In genomic region chr19:47804451-47804850, GRCh38 we compare ENCODE assay signal across 18 cellular contexts. TPM values are rescaled to one million over a fixed set of nuclear protein-coding genes. Genes with fewer than 3 reads are reported as not detected.
A peak's percentile ranks its signal among the peaks of the same experiment; 100 is the strongest.
DNase-seq lines count a peak whose midpoint lies in the region; ATAC-seq, FAIRE-seq and TF ChIP-seq lines count a peak whose summit lies in the region.
"Not testable (repeated sequence)": the region's sequence is repeated elsewhere in the genome, so short reads cannot be mapped to it uniquely, and the experiment has no call there.
"Had no signal": no experiment of that assay in that cellular context is flagged by ENCODE, and none has a peak within 500 bp of the region (broad histone marks: within the 10 kb centered on the region; RNA-seq: fewer than 3 reads in every experiment).

Gene TPRX1, minus strand, starts transcription at chr19:47804551. Its CDS starts 12 bp downstream, at chr19:47804539.

- H3K56ac ChIP-seq in H1 (replicated peaks; ENCODE audit: insufficient read length, low read depth, low read length), result not testable (repeated sequence)

- not testable (repeated sequence) for H3K23me2 ChIP-seq in H1 (ENCODE audit: low read depth, low read length)

- H3K14ac ChIP-seq in H1 (ENCODE audit: insufficient read length); neuronal stem cell (ENCODE audit: low read length); trophoblast cell (ENCODE audit: low read length): not testable (repeated sequence)

- DNase-seq in A549 (ENCODE audit: low read depth in 1 of 2, low spot score in 1 of 2); K562 (ENCODE audit: extremely low read depth in 1 of 4, low spot score in 3 of 4); H1 (ENCODE audit: low read depth in 1 of 2, low spot score in 2 of 2); left lobe of liver (ENCODE audit: low spot score); neuronal stem cell (ENCODE audit: low spot score); trophoblast cell; upper lobe of right lung: not testable (repeated sequence)
- peak; percentile 19 for DNase-seq in NCI-H82 (lab: John Stamatoyannopoulos, UW)

- H3K27me3 ChIP-seq in K562 (ENCODE audit: control insufficient read depth in 2 of 2, insufficient read depth in 2 of 2, low read length in 2 of 2), result peaks cover 12 to 23% of the 10 kb centered on the region in 2 experiments; a peak in 4 of 5 replicates
- not testable (repeated sequence) for H3K27me3 ChIP-seq in H1 (replicated peaks in 1 of 4; ENCODE audit: control insufficient read depth in 3 of 4, extremely low read depth in 1 of 4, insufficient read depth in 3 of 4, low read length in 3 of 4); neuronal stem cell (ENCODE audit: control insufficient read depth in 3 of 3, insufficient read depth in 3 of 3, low read depth in 1 of 3, low read length in 3 of 3); trophoblast cell (ENCODE audit: insufficient read depth, low read length); upper lobe of right lung

- not testable (repeated sequence) for H2BK15ac ChIP-seq in H1 (ENCODE audit: low read length)
- peak within 1 kb of the TSS; percentile 67 for H2BK15ac ChIP-seq in neuronal stem cell (ENCODE audit: low read length)

- not testable (repeated sequence) for H3K4me2 ChIP-seq in A549; K562 (ENCODE audit: insufficient read depth, low read length); H1 (ENCODE audit: insufficient read depth in 1 of 2, low read depth in 2 of 2, low read length in 2 of 2); neuronal stem cell (ENCODE audit: insufficient read depth, low read length, poor library complexity, severe bottlenecking); trophoblast cell (ENCODE audit: low read length)

- not testable (repeated sequence) for TF ChIP-seq CTCF in A549 (IDR thresholded peaks at IDR 0.05); K562 (IDR thresholded peaks at IDR 0.05 in 2 of 3, conservative IDR thresholded peaks at IDR 0.05 in 1 of 3; ENCODE audit: insufficient read depth in 2 of 3, low read depth in 1 of 3, low read length in 3 of 3); H1 (IDR thresholded peaks at IDR 0.05; ENCODE audit: control extremely low read depth in 1 of 3, insufficient read depth in 1 of 3, low read depth in 1 of 3, low read length in 3 of 3); upper lobe of right lung (IDR thresholded peaks at IDR 0.05)

- not testable (repeated sequence) for H3K9ac ChIP-seq in K562 (ENCODE audit: insufficient read depth in 1 of 2, low read depth in 2 of 2, low read length in 2 of 2); H1 (replicated peaks in 1 of 4; ENCODE audit: extremely low read depth in 1 of 4, low read depth in 3 of 4, low read length in 3 of 4); neuronal stem cell (ENCODE audit: low read depth, low read length, poor library complexity); trophoblast cell (ENCODE audit: low read length)

- POLR2A ChIA-PET in A549 (lab: Yijun Ruan, JAX), result interaction anchor here (0.6 kb wide), 1 partner anchor 37 kb away, joined by 9 read pairs; no protein-coding TSS in a partner anchor
- POLR2A ChIA-PET in K562 (lab: Yijun Ruan, JAX); H1 (lab: Charles Lee; ENCODE audit: partially characterized antibody): not testable (repeated sequence)

- H3K4me1 ChIP-seq in A549; K562 (replicated peaks in 1 of 2; ENCODE audit: control insufficient read depth in 2 of 2, insufficient read depth in 2 of 2, low read length in 2 of 2); H1 (replicated peaks in 1 of 4; ENCODE audit: control insufficient read depth in 3 of 4, insufficient read depth in 4 of 4, low read length in 3 of 4); neuronal stem cell (ENCODE audit: control insufficient read depth in 2 of 2, insufficient read depth in 1 of 2, low read depth in 1 of 2, low read length in 2 of 2); trophoblast cell (ENCODE audit: control insufficient read depth in 1 of 2, insufficient read depth in 2 of 2, low read length in 2 of 2); upper lobe of right lung: not testable (repeated sequence)

- not testable (repeated sequence) for H3K4ac ChIP-seq in H1 (replicated peaks; ENCODE audit: insufficient read length, low read depth, low read length); neuronal stem cell (ENCODE audit: low read length); trophoblast cell (ENCODE audit: low read depth, low read length)

- not testable (repeated sequence) for H3K79me1 ChIP-seq in H1 (ENCODE audit: low read depth, low read length); neuronal stem cell (ENCODE audit: low read depth, low read length); trophoblast cell (ENCODE audit: low read length)

- H4K12ac ChIP-seq in trophoblast cell (ENCODE audit: low read depth, low read length), result not testable (repeated sequence)

- 27% methylated on average over 5 of the region's 5 CpGs for WGBS in A549 (ENCODE audit: missing lambda C conversion rate)
- 4% methylated on average over 5 of the region's 5 CpGs for WGBS in K562 (ENCODE audit: insufficient coverage, low coverage, missing lambda C conversion rate)
- 80% methylated on average over 4 of the region's 5 CpGs; no CpG with 5 or more reads in 1 of the 2 experiments for WGBS in H1 (ENCODE audit: extremely low coverage in 1 of 2, insufficient coverage in 1 of 2, insufficient read length in 1 of 2, insufficient replicate concordance in 2 of 2, low coverage in 1 of 2, low lambda C conversion rate in 2 of 2, missing lambda C conversion rate in 1 of 2), 2 experiments
- WGBS in neuronal stem cell (ENCODE audit: extremely low coverage in 2 of 2, insufficient read length in 2 of 2, insufficient replicate concordance in 1 of 2), 2 donors, result no CpG with 5 or more reads among the region's 5 CpGs
- WGBS in trophoblast cell (ENCODE audit: extremely low coverage, insufficient coverage, insufficient read length), result no CpG with 5 or more reads among the region's 5 CpGs

- intact Hi-C loops in K562 (cut with micrococcal nuclease); upper lobe of right lung (cut with DNase I): not testable (repeated sequence)

- H3K23ac ChIP-seq in H1 (ENCODE audit: insufficient read length); neuronal stem cell (ENCODE audit: low read depth, low read length, poor library complexity); trophoblast cell (ENCODE audit: low read length): not testable (repeated sequence)

- not testable (repeated sequence) for TF ChIP-seq POLR2A in A549 (IDR thresholded peaks at IDR 0.05; ENCODE audit: low read length); K562 (conservative IDR thresholded peaks at IDR 0.05); H1 (IDR thresholded peaks at IDR 0.05; ENCODE audit: control extremely low read depth in 1 of 2, low read depth in 2 of 2, low read length in 2 of 2)

- H3K36me3 ChIP-seq in K562 (ENCODE audit: control insufficient read depth, insufficient read depth, low read length); H1 (ENCODE audit: control insufficient read depth in 2 of 4, insufficient read depth in 4 of 4, low read length in 3 of 4); neuronal stem cell (replicated peaks in 1 of 2; ENCODE audit: control insufficient read depth in 2 of 2, insufficient read depth in 2 of 2, low read length in 2 of 2); trophoblast cell (ENCODE audit: control insufficient read depth in 1 of 2, insufficient read depth in 2 of 2, low read length in 2 of 2); upper lobe of right lung: not testable (repeated sequence)

- not testable (repeated sequence) for H2BK5ac ChIP-seq in H1 (ENCODE audit: low read depth, low read length); neuronal stem cell (ENCODE audit: low read length); trophoblast cell (ENCODE audit: low read depth, low read length, poor library complexity)

- H4K5ac ChIP-seq in H1 (ENCODE audit: insufficient read length, low read depth, low read length), result not testable (repeated sequence)

- H2AK5ac ChIP-seq in H1 (ENCODE audit: low read depth, low read length); neuronal stem cell (ENCODE audit: low read depth, low read length); trophoblast cell (ENCODE audit: low read length): not testable (repeated sequence)

- H3K9me3 ChIP-seq in A549; K562 (replicated peaks; ENCODE audit: control insufficient read depth, insufficient read depth, low read depth, low read length); H1 (ENCODE audit: insufficient read depth in 2 of 2, low read depth in 1 of 2, low read length in 1 of 2); neuronal stem cell (replicated peaks in 1 of 2; ENCODE audit: control insufficient read depth in 2 of 2, insufficient read depth in 1 of 2, low read depth in 1 of 2, low read length in 2 of 2); trophoblast cell (ENCODE audit: insufficient read depth, low read depth, low read length); upper lobe of right lung: not testable (repeated sequence)

- not testable (repeated sequence) for H3K4me3 ChIP-seq in A549; K562; H1 (ENCODE audit: extremely low read depth in 1 of 4, insufficient read depth in 2 of 4, low read depth in 3 of 4, low read length in 4 of 4); neuronal stem cell (ENCODE audit: low read length in 2 of 2); upper lobe of right lung
- peak within 1 kb of the TSS; percentile 12 for H3K4me3 ChIP-seq in trophoblast cell (ENCODE audit: low read depth, low read length)

- TF ChIP-seq EP300 in A549 (IDR thresholded peaks at IDR 0.05); K562 (IDR thresholded peaks at IDR 0.05; ENCODE audit: low read length); H1 (IDR thresholded peaks at IDR 0.05; ENCODE audit: borderline replicate concordance in 1 of 2, low read depth in 2 of 2, low read length in 2 of 2): not testable (repeated sequence)

- BruUV-seq in K562 (replicated peaks; lab: Mats Ljungman, UMichigan), result not testable (repeated sequence)

- not testable (repeated sequence) for H4K20me1 ChIP-seq in K562 (replicated peaks; ENCODE audit: control insufficient read depth, insufficient read depth, low read length); H1 (replicated peaks in 1 of 2; ENCODE audit: control insufficient read depth in 1 of 2, insufficient read depth in 2 of 2, low read length in 2 of 2)

- not testable (repeated sequence) for H2BK120ac ChIP-seq in H1 (replicated peaks; ENCODE audit: low read depth, low read length); neuronal stem cell (ENCODE audit: low read depth, low read length); trophoblast cell (ENCODE audit: insufficient read depth, low read length, poor library complexity)

- not testable (repeated sequence) for H4K8ac ChIP-seq in H1 (ENCODE audit: extremely low read depth, insufficient read depth, low read length); neuronal stem cell (ENCODE audit: low read depth, low read length); trophoblast cell (ENCODE audit: low read depth, low read length)

- in situ Hi-C loops in K562 (cut with MboI), result loop anchor here (5.0 kb wide), 1 partner anchor 53 kb away; the partner anchor contains the start of gene TPRX2

- TF ChIP-seq RAD21 in A549 (conservative IDR thresholded peaks at IDR 0.05 in 1 of 2, IDR thresholded peaks at IDR 0.05 in 1 of 2); K562 (CRISPR knock-in tag; conservative IDR thresholded peaks at IDR 0.05 in 1 of 2, IDR thresholded peaks at IDR 0.05 in 1 of 2); H1 (IDR thresholded peaks at IDR 0.05 in 1 of 2, conservative IDR thresholded peaks at IDR 0.05 in 1 of 2; ENCODE audit: low read depth in 2 of 2, low read length in 2 of 2): not testable (repeated sequence)

- CTCF ChIA-PET in A549 (lab: Yijun Ruan, JAX) (interaction anchor here (1.3 to 3.6 kb wide), 3 partner anchors 8 to 59 kb away, joined by 3 to 33 read pairs (median 19); no protein-coding TSS in a partner anchor), H1 (lab: Charles Lee; ENCODE audit: partially characterized antibody) (interaction anchor here (1.4 kb wide), 1 partner anchor 64 kb away, joined by 6 read pairs; no protein-coding TSS in a partner anchor)
- CTCF ChIA-PET in K562 (lab: Yijun Ruan, JAX; ENCODE audit: low intra/inter-chr PET ratio), result not testable (repeated sequence)

- H2BK20ac ChIP-seq in H1 (ENCODE audit: low read length), result not testable (repeated sequence)

- H2BK12ac ChIP-seq in H1 (ENCODE audit: low read depth, low read length); neuronal stem cell (ENCODE audit: low read length); trophoblast cell (ENCODE audit: low read length): not testable (repeated sequence)

- H3K9me1 ChIP-seq in K562 (ENCODE audit: control insufficient read depth, insufficient read depth, low read length), result not testable (repeated sequence)

- not testable (repeated sequence) for H3K79me2 ChIP-seq in K562 (ENCODE audit: control insufficient read depth, insufficient read depth, low read length); H1 (ENCODE audit: control insufficient read depth in 1 of 2, insufficient read depth in 2 of 2, low read length in 2 of 2); trophoblast cell (ENCODE audit: control insufficient read depth, insufficient read depth, low read length, poor library complexity)

- ATAC-seq in A549, result peak; percentile 43 to 44; a peak in 4 of 6 replicates
- ATAC-seq in K562, result not testable (repeated sequence)
- peak; percentile 21 for ATAC-seq in left lobe of liver
- peak; percentile 41 for ATAC-seq in upper lobe of right lung

- not testable (repeated sequence) for H3K27ac ChIP-seq in A549; K562 (ENCODE audit: extremely low read depth, low read depth, low read length); H1 (ENCODE audit: low read depth, low read length); neuronal stem cell (replicated peaks; ENCODE audit: low read length); trophoblast cell (ENCODE audit: low read depth, low read length); upper lobe of right lung

- not testable (repeated sequence) for H3K18ac ChIP-seq in H1 (ENCODE audit: extremely low read depth, low read length); trophoblast cell (ENCODE audit: low read length)
- H3K18ac ChIP-seq in neuronal stem cell (ENCODE audit: low read length), result peak within 1 kb of the TSS; percentile 58

- not testable (repeated sequence) for H2AFZ ChIP-seq in K562 (ENCODE audit: low read depth, low read length); H1 (ENCODE audit: low read length); neuronal stem cell (ENCODE audit: low read length); trophoblast cell (ENCODE audit: insufficient read depth, low read length, poor library complexity)

- H4K91ac ChIP-seq in H1 (replicated peaks; ENCODE audit: insufficient read length, low read length); neuronal stem cell (ENCODE audit: low read depth, low read length, poor library complexity); trophoblast cell (ENCODE audit: low read depth, low read length): not testable (repeated sequence)

- FAIRE-seq in A549 (lab: Jason Lieb, UNC), result not testable (repeated sequence)
- FAIRE-seq in K562 (lab: Jason Lieb, UNC) (peak; percentile 37), H1 (lab: Jason Lieb, UNC) (peak; percentile 72)

RNA-seq across cellular contexts. Expression of gene TPRX1, which starts in this region (rescaled TPM):
- polyA plus RNA-seq in A549 (2011; rRNA removed), result not detected in 2 replicates
- 0.03 TPM in 1 of 2 replicates, not detected in the other for polyA plus RNA-seq in A549 (2012; cell fraction: cytosol; rRNA removed)
- not detected in 2 replicates for polyA plus RNA-seq in A549 (2012; cell fraction: nucleus; rRNA removed)
- 0.04 TPM in 1 of 3 replicates, not detected in the others for polyA plus RNA-seq in A549 (2017; fragmentation: RNase III; extraction: RNeasy Plus Mini Kit Qiagen cat#74134 plus additional on column Dnase treatment)
- polyA minus RNA-seq in A549 (2011; rRNA and poly(A)+ RNA removed), result not detected in 2 replicates
- not detected in 2 replicates for total RNA-seq in K562 (2011; cell fraction: chromatin; rRNA removed; ENCODE audit: low replicate concordance)
- not detected in 2 replicates for total RNA-seq in K562 (2011; cell fraction: nucleolus; rRNA removed)
- not detected in 2 replicates for total RNA-seq in K562 (2011; cell fraction: nucleoplasm; rRNA removed)
- not detected in 2 replicates for total RNA-seq in K562 (2014; rRNA removed)
- not detected in 2 replicates for total RNA-seq in K562 (2014; rRNA removed; fragmentation: Illumina TruSeq; extraction: Trizol)
- total RNA-seq in K562 (2015; rRNA removed; fragmentation: Illumina TruSeq; extraction: Trizol), result not detected in 2 replicates
- total RNA-seq in K562 (2021), result not detected in 2 replicates
- polyA plus RNA-seq in K562 (2011; rRNA removed), result not detected in 2 replicates
- polyA plus RNA-seq in K562 (2011; cell fraction: cytosol; rRNA removed), result not detected in 2 replicates
- not detected in 2 replicates for polyA plus RNA-seq in K562 (2011; cell fraction: nucleus; rRNA removed)
- not detected in 2 replicates for polyA plus RNA-seq in K562 (2012)
- polyA plus RNA-seq in K562 (2014; fragmentation: Illumina TruSeq; extraction: Trizol), result not detected in 2 replicates
- polyA plus RNA-seq in K562 (2014; fragmentation: Nextera tagmentation; extraction: Ambion mirVana), result not detected
- polyA plus RNA-seq in K562 (2014; rRNA removed), result not detected in 2 replicates
- not detected in 2 replicates for polyA minus RNA-seq in K562 (2011; rRNA and poly(A)+ RNA removed)
- polyA minus RNA-seq in K562 (2011; cell fraction: cytosol; rRNA and poly(A)+ RNA removed), result not detected in 2 replicates
- not detected in 2 replicates for polyA minus RNA-seq in K562 (2011; cell fraction: nucleus; rRNA and poly(A)+ RNA removed)
- total RNA-seq in H1 (2021; fragmentation: NEBNext Ultra II Directional; extraction: Animal tissue kit (Norgen Biotek cat#: 25700)), result not detected in 2 replicates
- 0.03 and 0.05 TPM in 2 replicates for polyA plus RNA-seq in H1 (2011; rRNA removed)
- not detected for polyA plus RNA-seq in H1 (2011; cell fraction: cytosol; rRNA removed)
- not detected for polyA plus RNA-seq in H1 (2011; cell fraction: nucleus; rRNA removed)
- not detected in 4 replicates for polyA plus RNA-seq in H1 (2012, experiment 1 of 2)
- not detected for polyA plus RNA-seq in H1 (2012, experiment 2 of 2)
- polyA plus RNA-seq in H1 (2013, experiment 1 of 2), result 0.04 TPM
- 0.04 TPM for polyA plus RNA-seq in H1 (2013, experiment 2 of 2)
- polyA minus RNA-seq in H1 (2011; rRNA and poly(A)+ RNA removed), result not detected in 2 replicates
- not detected for polyA minus RNA-seq in H1 (2011; cell fraction: cytosol; rRNA and poly(A)+ RNA removed)
- polyA minus RNA-seq in H1 (2011; cell fraction: nucleus; rRNA and poly(A)+ RNA removed), result not detected
- total RNA-seq in left lobe of liver, result not detected
- not detected for polyA plus RNA-seq in neuronal stem cell (2013, experiment 1 of 2)
- not detected for polyA plus RNA-seq in neuronal stem cell (2013, experiment 2 of 2)
- polyA plus RNA-seq in trophoblast cell (2013), result not detected in 2 replicates
- total RNA-seq in upper lobe of right lung, result not detected
- total RNA-seq: A172; A673; CD4-positive, alpha-beta memory T cell; CD4-positive, CD25-positive, alpha-beta regulatory T cell; CD8-positive, alpha-beta memory T cell; Daoy; G401; GM12878 had no signal
- polyA plus RNA-seq: AG04450; CD14-positive monocyte; CD4-positive, alpha-beta memory T cell; CD4-positive, CD25-positive, alpha-beta regulatory T cell; CD8-positive, alpha-beta memory T cell; GM12878 had no signal

Comparison
In these comparisons a context has a peak if more than half of its experiments do, and no peak if none do; other contexts are left out.
1. Peak in ATAC-seq in A549; RNA of the gene not detected or under 1 TPM.
2. Peak in ATAC-seq in left lobe of liver; RNA of the gene not detected or under 1 TPM.
3. Peak in ATAC-seq in upper lobe of right lung; RNA of the gene not detected or under 1 TPM.